Comparison of ENCODE assay signal across 28 cellular contexts in the genomic region with DNA sequence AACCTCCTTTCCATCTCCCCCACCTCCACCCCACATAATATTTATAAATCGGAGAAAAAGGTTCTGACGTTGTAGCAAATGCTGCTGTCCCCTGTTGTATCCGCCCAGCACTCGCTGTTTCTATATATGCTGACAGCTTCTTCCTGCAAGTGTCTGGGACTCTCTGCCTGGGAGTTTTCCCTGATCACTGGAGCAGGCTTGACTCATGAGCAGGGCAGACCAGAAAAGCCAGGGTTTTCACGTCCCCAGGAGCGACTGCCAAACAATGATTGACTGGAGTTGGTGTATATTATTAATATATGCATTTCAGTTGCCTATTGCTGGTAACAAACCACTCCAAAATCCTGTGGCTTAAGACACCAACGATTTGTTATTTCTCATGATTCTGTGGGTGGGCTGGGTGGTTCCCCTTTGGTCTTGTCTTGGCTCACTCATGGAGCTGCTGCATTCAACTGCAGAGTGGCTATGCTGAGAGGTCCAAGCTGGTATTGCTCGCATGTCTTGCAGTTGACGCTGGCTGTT.
"Had no signal": no experiment of that assay in that cellular context is flagged by ENCODE, and none has a peak within 500 bp of the region (broad histone marks: within the 10 kb centered on the region; RNA-seq: fewer than 3 reads in every experiment).

No MANE protein-coding gene starts in this region.

- DNase-seq: activated CD4-positive, alpha-beta T cell treated with anti-CD3 and anti-CD28 coated beads for 48 hours; activated CD4-positive, alpha-beta T cell treated with anti-CD3 and anti-CD28 coated beads, Interleukin-2, amount 50 U/mL, for 48 hours; activated CD8-positive, alpha-beta memory T cell treated with anti-CD3 and anti-CD28 coated beads for 24 hours; activated effector memory CD4-positive, alpha-beta T cell treated with Interleukin-2 at 50 U/mL for 16 hours; activated naive CD4-positive, alpha-beta T cell treated with Interleukin-2 at 50 U/mL for 16 hours; dermis blood vessel endothelial cell; effector CD4-positive, alpha-beta T cell; heart left ventricle; hypothalamus; immature natural killer cell; midbrain; naive thymus-derived CD4-positive, alpha-beta T cell; psoas muscle; stimulated activated CD4-positive, alpha-beta T cell treated with anti-CD3 and anti-CD28 coated beads, Interleukin-15, amount 100 ng/mL, for 24 hours; stimulated activated CD4-positive, alpha-beta T cell treated with anti-CD3 and anti-CD28 coated beads, Interleukin-2, amount 100 ng/mL, for 24 hours; stimulated activated naive CD4-positive, alpha-beta T cell; SW 1271; T-helper 17 cell; T1000; uterus; WERI-Rb-1 had no signal

- H3K4me3 ChIP-seq: ascending aorta, heart left ventricle, psoas muscle, smooth muscle cell, tibial nerve, uterus had no signal

- ATAC-seq: activated CD4-positive, CD25-positive, alpha-beta regulatory T cell treated with anti-CD3 and anti-CD28 coated beads, Interleukin-2, amount 50 U/mL, for 24 hours; heart left ventricle; naive thymus-derived CD4-positive, alpha-beta T cell; psoas muscle; T-helper 17 cell had no signal

- H3K9me3 ChIP-seq: ascending aorta, heart left ventricle, psoas muscle, tibial nerve, uterus had no signal

- FAIRE-seq: colon had no signal

- H3K27me3 ChIP-seq: ascending aorta, heart left ventricle, tibial nerve, uterus had no signal

- H3K27ac ChIP-seq: ascending aorta, epithelial cell of prostate, heart left ventricle, parathyroid adenoma, psoas muscle, tibial nerve, uterus, WERI-Rb-1 had no signal

- H3K36me3 ChIP-seq: ascending aorta, heart left ventricle, tibial nerve, uterus, WERI-Rb-1 had no signal

- H3K4me1 ChIP-seq: ascending aorta, heart left ventricle, parathyroid adenoma, tibial nerve, uterus had no signal
